In genomic region chr12:49332891-49333371, GRCh38 we compare ENCODE assay signal across 8 cellular contexts. TPM values are rescaled to one million over a fixed set of nuclear protein-coding genes. Genes with fewer than 3 reads are reported as not detected.
DNase-seq lines count a peak whose midpoint lies in the region; ATAC-seq and TF ChIP-seq lines count a peak whose summit lies in the region.
"Had no signal": no experiment of that assay in that cellular context is flagged by ENCODE, and none has a peak within 500 bp of the region (broad histone marks: within the 10 kb centered on the region; RNA-seq: fewer than 3 reads in every experiment).

No MANE protein-coding gene starts in this region.

- H2AFZ ChIP-seq in smooth muscle cell (ENCODE audit: low read depth), result no peak overlapping the region

- H3K36me3 Mint-ChIP-seq in WTC11 (peaks cover 14% of the 10 kb centered on the region), nephron progenitor cell (ENCODE audit: low read depth) (peaks cover 20% of the 10 kb centered on the region)

- H3K79me2 ChIP-seq in smooth muscle cell (ENCODE audit: low read depth), result no peaks in the 10 kb centered on the region

- H3F3A ChIP-seq in smooth muscle cell (ENCODE audit: low read depth), result no peaks in the 10 kb centered on the region

- CTCF ChIA-PET in WTC11 (lab: Charles Lee), result interaction anchor here (0.6 to 6.4 kb wide), 10 partner anchors 10 to 341 kb away, joined by 3 to 234 read pairs (median 25); partner anchors contain the start of genes DNAJC22, PRPH and TROAP

- peak overlapping the region; percentile 44 for H3K4me2 ChIP-seq in smooth muscle cell

- H3K9me3 Mint-ChIP-seq in WTC11 (no peaks in the 10 kb centered on the region), nephron progenitor cell (no peaks in the 10 kb centered on the region)

- no peak for TF ChIP-seq CTCF in GM20000 (IDR thresholded peaks at IDR 0.05; ENCODE audit: extremely low read depth, missing control alignments)
- no peak for TF ChIP-seq CTCF in WTC11 (IDR thresholded peaks at IDR 0.05)
- TF ChIP-seq CTCF in smooth muscle cell (IDR thresholded peaks at IDR 0.05; ENCODE audit: borderline replicate concordance, insufficient read depth, poor library complexity, severe bottlenecking), result no peak
- TF ChIP-seq CTCF in nephron progenitor cell (IDR thresholded peaks at IDR 0.05), result no peak

- DNase-seq in GM20000 (ENCODE audit: low spot score) (peak; percentile 26), WTC11 (ENCODE audit: low spot score) (no peak), smooth muscle cell (lab: John Stamatoyannopoulos, UW; ENCODE audit: unreplicated experiment) (no peak), caudate nucleus (lab: John Stamatoyannopoulos, UW) (no peak), hypothalamus (lab: John Stamatoyannopoulos, UW) (no peak), nephron progenitor cell (no peak)
- DNase-seq: small intestine had no signal

- H3K9ac ChIP-seq in smooth muscle cell (ENCODE audit: low read depth), result no peak overlapping the region

- H3K27ac ChIP-seq in smooth muscle cell (ENCODE audit: low read depth) (no peak overlapping the region), caudate nucleus (ENCODE audit: low read depth, low read length) (no peak overlapping the region)

- peaks cover 28% of the 10 kb centered on the region for H3K4me1 Mint-ChIP-seq in WTC11
- H3K4me1 Mint-ChIP-seq in nephron progenitor cell, result peaks cover 21% of the 10 kb centered on the region

- H4K20me1 ChIP-seq in smooth muscle cell (ENCODE audit: low read depth), result no peaks in the 10 kb centered on the region

- no peaks in the 10 kb centered on the region for H3K9me3 ChIP-seq in smooth muscle cell (replicated peaks; ENCODE audit: low read depth)

- H3K4me1 ChIP-seq in smooth muscle cell (ENCODE audit: low read depth), result peaks cover 3% of the 10 kb centered on the region

- ATAC-seq in WTC11, result peak; percentile 5

- H3K4me3 ChIP-seq in iPS-11a (ENCODE audit: low read depth, low read length) (peak overlapping the region; percentile 24), smooth muscle cell (no peak overlapping the region)

- H3K4me3 Mint-ChIP-seq in WTC11, result peak overlapping the region; percentile 77
- no peak overlapping the region for H3K4me3 Mint-ChIP-seq in nephron progenitor cell

- POLR2A ChIA-PET in WTC11 (lab: Charles Lee), result interaction anchor here (0.6 to 2.9 kb wide), 3 partner anchors 9 to 82 kb away, joined by 3 to 19 read pairs (median 18); partner anchors contain the start of gene TROAP

- no peaks in the 10 kb centered on the region for H3K36me3 ChIP-seq in smooth muscle cell (ENCODE audit: low read depth)

- H3K27ac Mint-ChIP-seq in WTC11 (no peak overlapping the region), nephron progenitor cell (no peak overlapping the region)

- peaks cover 66% of the 10 kb centered on the region for H3K27me3 Mint-ChIP-seq in WTC11 (ENCODE audit: low read depth)
- H3K27me3 Mint-ChIP-seq in nephron progenitor cell (ENCODE audit: low read depth, poor library complexity), result peaks cover 63% of the 10 kb centered on the region

- WGBS in smooth muscle cell (ENCODE audit: low lambda C conversion rate), result 68% methylated on average over 35 of the region's 40 CpGs

- peaks cover 57% of the 10 kb centered on the region for H3K27me3 ChIP-seq in smooth muscle cell (ENCODE audit: low read depth)

TF ChIP-seq in WTC11, 78 proteins besides CTCF, POLR2A, EP300 and RAD21:
- TF ChIP-seq TEAD1 (CRISPR knock-in tag; IDR thresholded peaks at IDR 0.05), result 0 out of 2 replicates have a peak, but pooled peaks have one; percentile 19
- TF ChIP-seq CREB1 (CRISPR knock-in tag; IDR thresholded peaks at IDR 0.05), result no peak
- TF ChIP-seq ZNF263 (CRISPR knock-in tag; IDR thresholded peaks at IDR 0.05; ENCODE audit: low read depth), result peak; percentile 47; the same call in 1 of the 2 replicates
- no peak for TF ChIP-seq FOXJ3 (CRISPR knock-in tag; IDR thresholded peaks at IDR 0.05; ENCODE audit: borderline replicate concordance)
- no peak for TF ChIP-seq FOXP1 (CRISPR knock-in tag; IDR thresholded peaks at IDR 0.05; ENCODE audit: borderline replicate concordance)
- no peak for TF ChIP-seq GTF2I (CRISPR knock-in tag; conservative IDR thresholded peaks at IDR 0.05)
- 0 out of 2 replicates have a peak, but pooled peaks have one; percentile 38 for TF ChIP-seq ATF1 (CRISPR knock-in tag; IDR thresholded peaks at IDR 0.05)
- TF ChIP-seq SP1 (CRISPR knock-in tag; conservative IDR thresholded peaks at IDR 0.05), result no peak
- no peak for TF ChIP-seq ARID4B (CRISPR knock-in tag; IDR thresholded peaks at IDR 0.05; ENCODE audit: borderline replicate concordance)
- no peak for TF ChIP-seq NFATC4 (CRISPR knock-in tag; IDR thresholded peaks at IDR 0.05)

RNA-seq across cellular contexts. Expression of gene C1QL4, which starts 4.1 kb away (rescaled TPM):
- total RNA-seq in WTC11 (2021) (0.92 to 1.2 TPM (median 1.2 TPM) in 3 replicates), smooth muscle cell (not detected in 2 replicates)
- polyA plus RNA-seq in smooth muscle cell, result 0.09 TPM in 1 of 2 replicates, not detected in the other

RNA-seq across cellular contexts. Expression of gene TROAP, which starts 9.9 kb away (rescaled TPM):
- 78.5 to 89.2 TPM (median 80.0 TPM) in 3 replicates for total RNA-seq in WTC11 (2021)
- total RNA-seq in smooth muscle cell, result 2.6 and 3.7 TPM in 2 replicates
- 8.5 and 10.2 TPM in 2 replicates for polyA plus RNA-seq in smooth muscle cell

RNA-seq across cellular contexts. Expression of gene DNAJC22, which starts 13.8 kb away (rescaled TPM):
- total RNA-seq in WTC11 (2021) (0.14 to 0.24 TPM (median 0.23 TPM) in 3 replicates), smooth muscle cell (0.09 and 1.1 TPM in 2 replicates)
- polyA plus RNA-seq in smooth muscle cell, result 1.8 and 2.4 TPM in 2 replicates

RNA-seq across cellular contexts. Expression of gene SPATS2, which starts 34.3 kb away (rescaled TPM):
- total RNA-seq in WTC11 (2021), result 25.9 to 26.9 TPM (median 26.5 TPM) in 3 replicates
- 32.0 and 35.6 TPM in 2 replicates for total RNA-seq in smooth muscle cell
- 33.6 and 39.0 TPM in 2 replicates for polyA plus RNA-seq in smooth muscle cell

RNA-seq across cellular contexts. Expression of gene PRPH, which starts 38.0 kb away (rescaled TPM):
- total RNA-seq in WTC11 (2021), result 0.73 to 2.4 TPM (median 1.7 TPM) in 3 replicates
- not detected in 2 replicates for total RNA-seq in smooth muscle cell
- polyA plus RNA-seq in smooth muscle cell, result 0.43 TPM in 1 of 2 replicates, not detected in the other

Comparison
In these comparisons a context has a peak if more than half of its experiments do, and no peak if none do; other contexts are left out.
1. RNA of gene TROAP, which starts 9.9 kb away (total RNA-seq): 78.5 to 89.2 TPM in WTC11; 2.6 to 3.7 TPM in smooth muscle cell; every median in the first group is over 10 times any median in the second.